10 cellular contexts compared by ENCODE assay signal in the genomic region with DNA sequence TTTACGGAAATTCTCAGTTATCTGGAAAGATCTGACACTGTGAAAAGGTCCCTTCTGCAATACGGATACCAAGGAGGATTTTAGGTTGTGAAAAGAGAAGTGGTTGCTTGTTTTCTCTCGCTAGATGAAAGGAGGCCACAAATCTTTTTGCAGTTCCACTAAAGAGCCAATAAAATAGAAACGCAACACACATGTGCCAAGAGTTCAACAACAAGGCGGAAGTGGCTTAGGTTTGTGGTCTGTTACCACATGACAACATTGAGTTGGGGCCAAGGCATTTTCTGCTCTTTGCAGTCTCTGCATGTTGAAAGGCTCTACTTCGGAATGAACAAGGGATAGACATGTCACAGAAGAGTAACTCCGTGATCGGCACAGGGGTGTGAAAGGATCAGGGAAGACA.
DNase-seq lines count a peak whose midpoint lies in the region; ATAC-seq and TF ChIP-seq lines count a peak whose summit lies in the region.
"Had no signal": no experiment of that assay in that cellular context is flagged by ENCODE, and none has a peak within 500 bp of the region (broad histone marks: within the 10 kb centered on the region; RNA-seq: fewer than 3 reads in every experiment).

No MANE protein-coding gene starts in this region.

- H3K36me3 ChIP-seq in lower lobe of right lung = no peaks in the 10 kb centered on the region
- H3K36me3 ChIP-seq: tibial nerve had no signal

- H3K4me3 ChIP-seq in lower lobe of right lung = no peak overlapping the region
- H3K4me3 ChIP-seq: tibial nerve had no signal

- H3K36me3 Mint-ChIP-seq in activated naive CD8-positive, alpha-beta T cell treated with anti-CD3 and anti-CD28 coated beads, Interleukin-2, amount 10 ng/mL, durations not matched to agents 7 days and 5 days = no peaks in the 10 kb centered on the region
- H3K36me3 Mint-ChIP-seq in osteocyte (ENCODE audit: unreplicated experiment) = no peaks in the 10 kb centered on the region

- peak overlapping the region; percentile 68 for H3K4me3 Mint-ChIP-seq in activated naive CD8-positive, alpha-beta T cell treated with anti-CD3 and anti-CD28 coated beads, Interleukin-2, amount 10 ng/mL, durations not matched to agents 7 days and 5 days
- no peak overlapping the region for H3K4me3 Mint-ChIP-seq in osteocyte (ENCODE audit: unreplicated experiment)

- POLR2A ChIA-PET in activated naive CD8-positive, alpha-beta T cell treated with anti-CD3 and anti-CD28 coated beads, Interleukin-2, amount 10 ng/mL, durations not matched to agents 7 days and 5 days (lab: Charles Lee) = no interaction called here

- peaks cover 38% of the 10 kb centered on the region for H3K27me3 Mint-ChIP-seq in activated naive CD8-positive, alpha-beta T cell treated with anti-CD3 and anti-CD28 coated beads, Interleukin-2, amount 10 ng/mL, durations not matched to agents 7 days and 5 days
- peaks cover 31% of the 10 kb centered on the region for H3K27me3 Mint-ChIP-seq in osteocyte (ENCODE audit: unreplicated experiment)

- peak; percentile 89 to 92 for DNase-seq in NOMO-1 (lab: John Stamatoyannopoulos, UW; ENCODE audit: unreplicated experiment in 2 of 2)
- DNase-seq in activated naive CD8-positive, alpha-beta T cell treated with anti-CD3 and anti-CD28 coated beads, Interleukin-2, amount 10 ng/mL, durations not matched to agents 7 days and 5 days = peak; percentile 40
- peak; percentile 26 for DNase-seq in renal cortical epithelial cell (ENCODE audit: low read depth)
- DNase-seq in osteocyte (ENCODE audit: extremely low spot score, unreplicated experiment) = no peak
- no peak for DNase-seq in lower lobe of right lung
- no peak for DNase-seq in NCI-H446 (lab: John Stamatoyannopoulos, UW)
- DNase-seq: left cardiac atrium had no signal

- intact Hi-C loops in lower lobe of right lung (cut with DNase I) = no loop called here

- H3K27ac Mint-ChIP-seq in activated naive CD8-positive, alpha-beta T cell treated with anti-CD3 and anti-CD28 coated beads, Interleukin-2, amount 10 ng/mL, durations not matched to agents 7 days and 5 days = peak overlapping the region; percentile 14
- H3K27ac Mint-ChIP-seq in osteocyte (ENCODE audit: unreplicated experiment) = no peak overlapping the region

- TF ChIP-seq CTCF in osteocyte (IDR thresholded peaks at IDR 0.05) (no peak), lower lobe of right lung (IDR thresholded peaks at IDR 0.05) (no peak)

- no peaks in the 10 kb centered on the region for H3K9me3 Mint-ChIP-seq in activated naive CD8-positive, alpha-beta T cell treated with anti-CD3 and anti-CD28 coated beads, Interleukin-2, amount 10 ng/mL, durations not matched to agents 7 days and 5 days
- no peaks in the 10 kb centered on the region for H3K9me3 Mint-ChIP-seq in osteocyte (ENCODE audit: unreplicated experiment)

- H3K27ac ChIP-seq in lower lobe of right lung = no peak overlapping the region
- H3K27ac ChIP-seq: tibial nerve had no signal

- peaks cover 11% of the 10 kb centered on the region for H3K4me1 Mint-ChIP-seq in activated naive CD8-positive, alpha-beta T cell treated with anti-CD3 and anti-CD28 coated beads, Interleukin-2, amount 10 ng/mL, durations not matched to agents 7 days and 5 days
- no peaks in the 10 kb centered on the region for H3K4me1 Mint-ChIP-seq in osteocyte (ENCODE audit: unreplicated experiment)

- H3K9me3 ChIP-seq in lower lobe of right lung = no peaks in the 10 kb centered on the region
- H3K9me3 ChIP-seq: tibial nerve had no signal

- H3K27me3 ChIP-seq in lower lobe of right lung (ENCODE audit: low read depth) = no peaks in the 10 kb centered on the region
- H3K27me3 ChIP-seq: tibial nerve had no signal

- H3K4me1 ChIP-seq in lower lobe of right lung = no peaks in the 10 kb centered on the region
- H3K4me1 ChIP-seq: tibial nerve had no signal

- peak; percentile 70 for ATAC-seq in GM18520 (IDR thresholded peaks at IDR 0.05; ENCODE audit: unreplicated experiment)
- peak; percentile 97 for ATAC-seq in HG02759 (IDR thresholded peaks at IDR 0.05; ENCODE audit: unreplicated experiment)
- ATAC-seq in activated naive CD8-positive, alpha-beta T cell treated with anti-CD3 and anti-CD28 coated beads, Interleukin-2, amount 10 ng/mL, durations not matched to agents 7 days and 5 days (ENCODE audit: low read depth) = peak; percentile 89
- ATAC-seq in lower lobe of right lung = no peak

Comparison
In these comparisons a context has a peak if more than half of its experiments do, and no peak if none do; other contexts are left out.
1. ATAC-seq: peak in GM18520 (single experiment), HG02759 (single experiment) and activated naive CD8-positive, alpha-beta T cell treated with anti-CD3 and anti-CD28 coated beads, Interleukin-2, amount 10 ng/mL, durations not matched to agents 7 days and 5 days (single experiment); none in lower lobe of right lung (0 of 2).
2. DNase-seq: peak in NOMO-1 (2 of 2), activated naive CD8-positive, alpha-beta T cell treated with anti-CD3 and anti-CD28 coated beads, Interleukin-2, amount 10 ng/mL, durations not matched to agents 7 days and 5 days (single experiment) and renal cortical epithelial cell (single experiment); none in osteocyte (single experiment), lower lobe of right lung (single experiment) and NCI-H446 (0 of 2).